In genomic region chr16:11551842-11552241, GRCh38 we compare ENCODE assay signal across 25 cellular contexts. TPM values are rescaled to one million over a fixed set of nuclear protein-coding genes. Genes with fewer than 3 reads are reported as not detected.
DNase-seq lines count a peak whose midpoint lies in the region; ATAC-seq and TF ChIP-seq lines count a peak whose summit lies in the region.
"Had no signal": no experiment of that assay in that cellular context is flagged by ENCODE, and none has a peak within 500 bp of the region (broad histone marks: within the 10 kb centered on the region; RNA-seq: fewer than 3 reads in every experiment).

No MANE protein-coding gene starts in this region.

- H3K4me1 ChIP-seq in heart right ventricle = peaks cover 0 to 37% (median 12%) of the 10 kb centered on the region in 9 donors
- peaks cover 0 to 9% of the 10 kb centered on the region in 2 donors for H3K4me1 ChIP-seq in right atrium auricular region
- peaks cover 5 to 56% (median 26%) of the 10 kb centered on the region in 3 donors for H3K4me1 ChIP-seq in esophagus squamous epithelium
- peaks cover 1 to 3% of the 10 kb centered on the region in 2 donors for H3K4me1 ChIP-seq in gastrocnemius medialis
- no peaks in the 10 kb centered on the region for H3K4me1 ChIP-seq in urinary bladder (ENCODE audit: insufficient read depth)
- H3K4me1 ChIP-seq: SJCRH30 had no signal

- H3K27me3 ChIP-seq in heart right ventricle = no peaks in the 10 kb centered on the region
- H3K27me3 ChIP-seq in right atrium auricular region = no peaks in the 10 kb centered on the region
- no peaks in the 10 kb centered on the region for H3K27me3 ChIP-seq in esophagus squamous epithelium
- H3K27me3 ChIP-seq in gastrocnemius medialis = no peaks in the 10 kb centered on the region
- H3K27me3 ChIP-seq: brain microvascular endothelial cell, MG63, SJCRH30 had no signal

- no peak for TF ChIP-seq POLR2A in esophagus squamous epithelium (IDR thresholded peaks at IDR 0.05)
- no peak for TF ChIP-seq POLR2A in gastrocnemius medialis (IDR thresholded peaks at IDR 0.05)

- no peak for TF ChIP-seq CTCF in heart right ventricle (IDR thresholded peaks at IDR 0.05)
- no peak for TF ChIP-seq CTCF in right atrium auricular region (IDR thresholded peaks at IDR 0.05)
- no peak for TF ChIP-seq CTCF in esophagus squamous epithelium (IDR thresholded peaks at IDR 0.05)
- no peak for TF ChIP-seq CTCF in gastrocnemius medialis (IDR thresholded peaks at IDR 0.05 in 4 of 5, conservative IDR thresholded peaks at IDR 0.05 in 1 of 5)

- intact Hi-C loops in heart right ventricle (cut with DNase I) (no loop called here), esophagus squamous epithelium (cut with DNase I) (no loop called here), gastrocnemius medialis (cut with DNase I; ENCODE audit: low total_unique reads) (no loop called here)

- in situ Hi-C loops in gastrocnemius medialis (cut with MboI; ENCODE audit: low sequenced_read_pairs in 4 of 4) (no loop called here), KBM-7 (cut with MboI; ENCODE audit: low pct_unique_long_range_greater_than_20kb, low sequenced_read_pairs) (no loop called here)

- ATAC-seq in heart right ventricle (peak in 2 of 8 donors; percentile 29 to 32), gastrocnemius medialis (no peak), HG02970 (IDR thresholded peaks at IDR 0.05; ENCODE audit: low FRiP score, unreplicated experiment) (no peak)
- ATAC-seq: mucosa of descending colon had no signal

- H3K36me3 ChIP-seq in heart right ventricle = peaks cover 0 to 100% (median 35%) of the 10 kb centered on the region in 9 donors
- H3K36me3 ChIP-seq in right atrium auricular region = peaks cover 74% of the 10 kb centered on the region
- peaks cover 14 to 71% (median 27%) of the 10 kb centered on the region in 3 donors for H3K36me3 ChIP-seq in esophagus squamous epithelium
- H3K36me3 ChIP-seq in gastrocnemius medialis = peaks cover 0 to 69% of the 10 kb centered on the region in 2 donors
- peaks cover 8% of the 10 kb centered on the region for H3K36me3 ChIP-seq in urinary bladder (ENCODE audit: insufficient read depth)
- H3K36me3 ChIP-seq: brain microvascular endothelial cell had no signal

- no peak overlapping the region for H3K4me3 ChIP-seq in heart right ventricle
- H3K4me3 ChIP-seq in right atrium auricular region = no peak overlapping the region
- no peak overlapping the region for H3K4me3 ChIP-seq in esophagus squamous epithelium
- no peak overlapping the region for H3K4me3 ChIP-seq in gastrocnemius medialis
- H3K4me3 ChIP-seq in urinary bladder (ENCODE audit: low read depth, low read length) = no peak overlapping the region
- H3K4me3 ChIP-seq: lung, MG63, mucosa of descending colon, SJCRH30 had no signal

- H3K9me3 ChIP-seq in heart right ventricle = peaks cover 0 to 19% (median 0%) of the 10 kb centered on the region in 11 donors
- H3K9me3 ChIP-seq in right atrium auricular region = peaks cover 0 to 12% of the 10 kb centered on the region in 2 donors
- peaks cover 0 to 9% (median 8%) of the 10 kb centered on the region in 3 donors for H3K9me3 ChIP-seq in esophagus squamous epithelium
- no peaks in the 10 kb centered on the region for H3K9me3 ChIP-seq in gastrocnemius medialis
- H3K9me3 ChIP-seq: SJCRH30 had no signal

- DNase-seq in heart right ventricle = no peak
- no peak for DNase-seq in right atrium auricular region (ENCODE audit: low spot score)
- DNase-seq in esophagus squamous epithelium (lab: John Stamatoyannopoulos, UW) = no peak
- no peak for DNase-seq in gastrocnemius medialis
- DNase-seq in NCI-H446 treated with DMSO at 0.1 percent for 48 hours (lab: John Stamatoyannopoulos, UW) = no peak
- no peak for DNase-seq in KBM-7
- DNase-seq: activated CD4-positive, alpha-beta T cell treated with anti-CD3 and anti-CD28 coated beads, Interleukin-2, amount 50 U/mL, for 4 hours; activated CD4-positive, CD25-positive, alpha-beta regulatory T cell; activated naive CD4-positive, alpha-beta T cell treated with anti-CD3 and anti-CD28 coated beads, Interleukin-2, amount 50 U/mL, for 16 hours; amniotic stem cell; brain microvascular endothelial cell; CD8-positive, alpha-beta memory T cell; DMS 273 treated with DMSO at 0.1 percent for 48 hours; EL; glutamatergic neuron; GOT3; MG63; mucosa of descending colon; NCI-H2029 treated with DMSO at 0.1 percent for 48 hours; NCI-H2227 treated with DMSO at 0.1 percent for 48 hours had no signal

- peak overlapping the region in 6 of 10 donors; percentile 12 to 44 (median 24) for H3K27ac ChIP-seq in heart right ventricle
- peak overlapping the region in 1 of 2 donors; percentile 16 for H3K27ac ChIP-seq in right atrium auricular region
- peak overlapping the region; percentile 22 to 80 (median 71) for H3K27ac ChIP-seq in esophagus squamous epithelium
- H3K27ac ChIP-seq in gastrocnemius medialis = peak overlapping the region in 3 of 4 donors; percentile 15 to 41 (median 39)
- H3K27ac ChIP-seq in urinary bladder (ENCODE audit: low read depth) = peak overlapping the region; percentile 86
- H3K27ac ChIP-seq: 22Rv1, brain microvascular endothelial cell, SJCRH30 had no signal

- 40 to 55% methylated on average over 3 of the region's 3 CpGs for whole genome bisulfite sequencing in heart right ventricle, 2 donors
- WGBS in esophagus squamous epithelium, 2 donors = 24 to 70% methylated on average over 3 of the region's 3 CpGs
- 34% methylated on average over 3 of the region's 3 CpGs for WGBS in urinary bladder

RNA-seq across cellular contexts. Expression of gene LITAF, which starts 34.9 kb away (rescaled TPM):
- total RNA-seq in heart right ventricle = 10 to 100 TPM; 29.5 to 96.9 (median 41.6) TPM
- polyA plus RNA-seq in heart right ventricle = 10 to 100 TPM; 13.3 to 19.2 TPM
- total RNA-seq in right atrium auricular region = 10 to 100 TPM; 48.1 to 50.7 TPM
- 10 to 100 TPM; 13.7 to 44.4 (median 34.4) TPM for total RNA-seq in esophagus squamous epithelium
- 10 to 100 TPM; 11.2 to 30.1 (median 19.4) TPM for total RNA-seq in gastrocnemius medialis
- total RNA-seq in urinary bladder = 69.7 TPM
- polyA plus RNA-seq in urinary bladder = 120 TPM
